ENCODE assay signal across 31 cellular contexts in genomic region chr16:87578531-87578930, GRCh38. TPM values are rescaled to one million over a fixed set of nuclear protein-coding genes. Genes with fewer than 3 reads are reported as not detected.
"Had no signal": no experiment of that assay in that cellular context is flagged by ENCODE, and none has a peak within 500 bp of the region (broad histone marks: within the 10 kb centered on the region; RNA-seq: fewer than 3 reads in every experiment).

No MANE protein-coding gene starts in this region.

- H3K4me3 Mint-ChIP-seq: naive thymus-derived CD8-positive, alpha-beta T cell; natural killer cell treated with Interleukin-12 subunit alpha and Interleukin-12 subunit beta and Interleukin-15 and Interleukin-18, amount 100 ng/mL, for 72 hours; nephron progenitor cell; neural crest cell; stimulated activated memory B cell treated with anti-CD40 and anti-IgM and Interleukin-4, amounts not matched to agents 10 μg/mL and 1 μg/mL and 100 μg/mL, for 72 hours; stimulated activated naive CD8-positive, alpha-beta T cell treated with anti-CD3 and anti-CD28 coated beads, Interleukin-15, amount 100 ng/mL, for 72 hours; type B pancreatic cell had no signal

- H3K9me3 ChIP-seq: neutrophil, pancreas, prostate gland, right atrium auricular region, right lobe of liver, sigmoid colon, suprapubic skin, testis, tibial artery, transverse colon, upper lobe of right lung, uterus had no signal

- DNase-seq: naive B cell; naive thymus-derived CD8-positive, alpha-beta T cell; nephron progenitor cell; nucleus accumbens; pancreas; retina; right lobe of liver; sigmoid colon; small intestine; stimulated activated CD4-positive, alpha-beta T cell treated with anti-CD3 and anti-CD28 coated beads, Interleukin-15, amount 100 ng/mL, for 24 hours; stimulated activated CD4-positive, alpha-beta T cell treated with anti-CD3 and anti-CD28 coated beads, Interleukin-2, amount 100 ng/mL, for 24 hours; stimulated activated CD4-positive, alpha-beta T cell treated with anti-CD3 and anti-CD28 coated beads, Interleukin-2, amount 100 ng/mL, for 48 hours; stimulated activated CD4-positive, alpha-beta T cell treated with anti-CD3 and anti-CD28 coated beads, Interleukin-4, amount 100 ng/mL, for 24 hours; stimulated activated naive CD4-positive, alpha-beta T cell; stimulated activated naive CD8-positive, alpha-beta T cell treated with anti-CD3 and anti-CD28 coated beads, Interleukin-15, amount 100 ng/mL, for 72 hours; stimulated activated naive CD8-positive, alpha-beta T cell treated with anti-CD3 and anti-CD28 coated beads, Interleukin-15, Interleukin-2, amounts not matched to agents 100 U/mL and 50 U/mL, for 24 hours; substantia nigra; testis; tibial artery; transverse colon; upper lobe of right lung; uterus had no signal

- H3K27me3 ChIP-seq: right atrium auricular region, right lobe of liver, sigmoid colon, testis, tibial artery, uterus had no signal

- H3K4me1 ChIP-seq: pancreas, prostate gland, right lobe of liver, upper lobe of right lung had no signal

- H3K4me1 Mint-ChIP-seq: naive B cell; stimulated activated memory B cell treated with anti-CD40 and anti-IgM and Interleukin-4, amounts not matched to agents 10 μg/mL and 1 μg/mL and 100 μg/mL, for 72 hours; stimulated activated naive CD8-positive, alpha-beta T cell treated with anti-CD3 and anti-CD28 coated beads, Interleukin-15, amount 100 ng/mL, for 72 hours had no signal

- H3K4me3 ChIP-seq: pancreas, prostate gland, right atrium auricular region, right lobe of liver, sigmoid colon, suprapubic skin, testis, tibial artery, transverse colon, upper lobe of right lung, uterus had no signal

- ATAC-seq: naive thymus-derived CD8-positive, alpha-beta T cell; natural killer cell treated with Interleukin-12 subunit alpha and Interleukin-12 subunit beta and Interleukin-15 and Interleukin-18, amount 100 ng/mL, for 72 hours; pancreas; right lobe of liver; stimulated activated memory B cell treated with anti-CD40 and anti-IgM and Interleukin-4, amounts not matched to agents 10 μg/mL and 1 μg/mL and 100 μg/mL, for 72 hours; stimulated activated naive CD8-positive, alpha-beta T cell treated with anti-CD3 and anti-CD28 coated beads, Interleukin-15, amount 100 ng/mL, for 72 hours; stimulated activated naive CD8-positive, alpha-beta T cell treated with anti-CD3 and anti-CD28 coated beads, Interleukin-15, Interleukin-2, amounts not matched to agents 100 U/mL and 50 U/mL, for 24 hours; upper lobe of right lung had no signal

- H3K36me3 Mint-ChIP-seq: naive B cell; naive thymus-derived CD8-positive, alpha-beta T cell; natural killer cell treated with Interleukin-12 subunit alpha and Interleukin-12 subunit beta and Interleukin-15 and Interleukin-18, amount 100 ng/mL, for 72 hours; stimulated activated memory B cell treated with anti-CD40 and anti-IgM and Interleukin-4, amounts not matched to agents 10 μg/mL and 1 μg/mL and 100 μg/mL, for 72 hours; type B pancreatic cell had no signal

- H3K27ac ChIP-seq: neutrophil, pancreas, prostate gland, right atrium auricular region, right lobe of liver, sigmoid colon, suprapubic skin, testis, tibial artery, transverse colon, upper lobe of right lung, uterus had no signal

- H3K27ac Mint-ChIP-seq: naive B cell; natural killer cell treated with Interleukin-12 subunit alpha and Interleukin-12 subunit beta and Interleukin-15 and Interleukin-18, amount 100 ng/mL, for 72 hours; nephron progenitor cell; stimulated activated memory B cell treated with anti-CD40 and anti-IgM and Interleukin-4, amounts not matched to agents 10 μg/mL and 1 μg/mL and 100 μg/mL, for 72 hours; stimulated activated naive CD8-positive, alpha-beta T cell treated with anti-CD3 and anti-CD28 coated beads, Interleukin-15, amount 100 ng/mL, for 72 hours; type B pancreatic cell had no signal

- H3K36me3 ChIP-seq: neutrophil, pancreas, prostate gland, right atrium auricular region, right lobe of liver, sigmoid colon, suprapubic skin, tibial artery, transverse colon, upper lobe of right lung, uterus had no signal

- H3K9me3 Mint-ChIP-seq: naive B cell; naive thymus-derived CD8-positive, alpha-beta T cell; natural killer cell treated with Interleukin-12 subunit alpha and Interleukin-12 subunit beta and Interleukin-15 and Interleukin-18, amount 100 ng/mL, for 72 hours; nephron progenitor cell; neural crest cell; stimulated activated memory B cell treated with anti-CD40 and anti-IgM and Interleukin-4, amounts not matched to agents 10 μg/mL and 1 μg/mL and 100 μg/mL, for 72 hours; stimulated activated naive CD8-positive, alpha-beta T cell treated with anti-CD3 and anti-CD28 coated beads, Interleukin-15, amount 100 ng/mL, for 72 hours had no signal

RNA-seq across cellular contexts. Expression of gene JPH3, which starts 23.8 kb away (rescaled TPM):
- total RNA-seq: naive thymus-derived CD8-positive, alpha-beta T cell; natural killer cell treated with Interleukin-12 subunit alpha and Interleukin-12 subunit beta and Interleukin-15 and Interleukin-18, amount 100 ng/mL, for 72 hours; skeletal muscle tissue; suprapubic skin had no signal
